Comparison of ENCODE assay signal across 8 cellular contexts in the genomic region with DNA sequence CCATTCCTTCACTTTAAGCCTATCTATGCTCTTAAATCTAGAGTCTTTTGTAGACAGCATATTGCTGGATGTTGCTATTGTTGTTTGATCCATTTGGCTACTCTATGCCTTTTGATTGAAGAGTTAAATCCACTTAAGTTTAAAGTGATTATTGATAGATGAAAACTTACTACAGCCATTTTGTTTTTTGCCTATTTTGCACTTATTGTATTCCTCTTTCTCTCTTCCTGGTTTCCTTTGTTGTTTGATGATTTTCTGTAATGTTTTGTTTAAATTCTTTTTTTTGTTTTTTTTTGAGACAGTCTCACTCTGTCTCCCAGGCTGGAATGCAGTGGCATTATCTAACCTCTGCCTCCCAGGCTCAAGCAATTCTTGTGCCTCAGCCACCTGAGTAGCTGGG. TPM values are rescaled to one million over a fixed set of nuclear protein-coding genes. Genes with fewer than 3 reads are reported as not detected.
"Had no signal": no experiment of that assay in that cellular context is flagged by ENCODE, and none has a peak within 500 bp of the region (broad histone marks: within the 10 kb centered on the region; RNA-seq: fewer than 3 reads in every experiment).

No MANE protein-coding gene starts in this region.

- FAIRE-seq: GM12878, GM12891, GM12892, GM18507, GM19239 had no signal

- DNase-seq: GDM1, GF-D8 had no signal

- ATAC-seq: GM12878 had no signal

- H3K4me3 ChIP-seq: GM12878 had no signal

RNA-seq across cellular contexts. Expression of gene IQCF6, which starts 19.8 kb away (rescaled TPM):
- total RNA-seq: G401, GM12878 had no signal
- polyA plus RNA-seq: GM12878 had no signal

RNA-seq across cellular contexts. Expression of gene GRM2, which starts 52.3 kb away (rescaled TPM):
- total RNA-seq: G401 had no signal
